ENCODE assay signal across 13 cellular contexts in the genomic region with DNA sequence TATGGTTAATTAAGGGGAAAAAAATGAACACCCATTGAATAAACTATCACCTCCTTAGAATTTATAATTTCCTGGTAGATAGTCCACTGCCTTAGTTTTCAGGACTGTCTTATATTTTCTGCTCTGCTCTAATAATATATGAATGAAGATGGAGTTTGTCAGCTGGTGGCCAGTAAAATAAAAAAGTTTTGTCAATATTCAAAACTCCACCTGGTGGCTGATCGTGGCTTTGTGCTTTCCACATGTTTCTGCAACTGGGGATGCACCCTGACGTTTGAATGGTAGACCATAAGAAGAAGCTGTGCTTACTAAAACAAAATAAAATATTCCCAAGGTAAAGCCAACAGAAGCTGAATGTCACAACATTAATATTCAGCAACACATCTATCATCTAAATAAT.
DNase-seq lines count a peak whose midpoint lies in the region; ATAC-seq and TF ChIP-seq lines count a peak whose summit lies in the region.
"Had no signal": no experiment of that assay in that cellular context is flagged by ENCODE, and none has a peak within 500 bp of the region (broad histone marks: within the 10 kb centered on the region; RNA-seq: fewer than 3 reads in every experiment).

No MANE protein-coding gene starts in this region.

- H3K9me3 ChIP-seq in WERI-Rb-1 (ENCODE audit: severe bottlenecking), result no peaks in the 10 kb centered on the region
- H3K9me3 ChIP-seq in right lobe of liver, result no peaks in the 10 kb centered on the region
- no peaks in the 10 kb centered on the region for H3K9me3 ChIP-seq in gastrocnemius medialis
- no peaks in the 10 kb centered on the region for H3K9me3 ChIP-seq in right atrium auricular region
- H3K9me3 ChIP-seq: esophagus squamous epithelium had no signal

- no peak for TF ChIP-seq POLR2A in right lobe of liver (IDR thresholded peaks at IDR 0.05)
- TF ChIP-seq POLR2A in gastrocnemius medialis (IDR thresholded peaks at IDR 0.05), result no peak

- H3K4me3 ChIP-seq in GM12875 (ENCODE audit: low read depth, low read length), result no peak overlapping the region
- H3K4me3 ChIP-seq in LNCaP clone FGC (ENCODE audit: low read depth, low read length), result no peak overlapping the region
- H3K4me3 ChIP-seq in WERI-Rb-1 (ENCODE audit: low read depth, low read length), result no peak overlapping the region
- H3K4me3 ChIP-seq in right lobe of liver, result no peak overlapping the region
- H3K4me3 ChIP-seq in gastrocnemius medialis, result no peak overlapping the region
- no peak overlapping the region for H3K4me3 ChIP-seq in right atrium auricular region
- H3K4me3 ChIP-seq: esophagus squamous epithelium had no signal

- ATAC-seq in right lobe of liver (no peak), gastrocnemius medialis (no peak), HG02870 (IDR thresholded peaks at IDR 0.05; ENCODE audit: unreplicated experiment) (no peak), HG03432 (IDR thresholded peaks at IDR 0.05; ENCODE audit: unreplicated experiment) (no peak)

- 0 out of 2 replicates have a peak, but pooled peaks have one; percentile 6 for TF ChIP-seq CTCF in GM12875 (IDR thresholded peaks at IDR 0.05; ENCODE audit: borderline replicate concordance, insufficient read depth, low read depth, low read length)
- peak; percentile 50; the same call in 1 of the 2 replicates for TF ChIP-seq CTCF in LNCaP clone FGC (IDR thresholded peaks at IDR 0.05; ENCODE audit: control insufficient read depth, extremely low read depth, insufficient read depth)
- peak; percentile 38 for TF ChIP-seq CTCF in WERI-Rb-1 (IDR thresholded peaks at IDR 0.05; ENCODE audit: low read depth, low read length)
- TF ChIP-seq CTCF in right lobe of liver (IDR thresholded peaks at IDR 0.05), result peak; percentile 11 to 24 (median 16)
- no peak for TF ChIP-seq CTCF in gastrocnemius medialis (IDR thresholded peaks at IDR 0.05 in 4 of 5, conservative IDR thresholded peaks at IDR 0.05 in 1 of 5)
- TF ChIP-seq CTCF in right atrium auricular region (IDR thresholded peaks at IDR 0.05), result peak in 1 of 2 donors; percentile 20

- H3K4me1 ChIP-seq in right lobe of liver (no peaks in the 10 kb centered on the region), gastrocnemius medialis (no peaks in the 10 kb centered on the region), right atrium auricular region (no peaks in the 10 kb centered on the region)
- H3K4me1 ChIP-seq: esophagus squamous epithelium had no signal

- DNase-seq in LNCaP clone FGC (ENCODE audit: low read depth) (peak; percentile 13), WERI-Rb-1 (peak; percentile 7), right lobe of liver (no peak), gastrocnemius medialis (no peak), right atrium auricular region (ENCODE audit: low spot score) (no peak)
- DNase-seq: amygdala, esophagus squamous epithelium, islet precursor cell, NCI-H446 treated with DMSO at 0.1 percent for 48 hours, T-helper 9 cell had no signal

- H3K36me3 ChIP-seq in WERI-Rb-1, result no peaks in the 10 kb centered on the region
- no peaks in the 10 kb centered on the region for H3K36me3 ChIP-seq in right lobe of liver
- H3K36me3 ChIP-seq in gastrocnemius medialis, result no peaks in the 10 kb centered on the region
- H3K36me3 ChIP-seq in right atrium auricular region, result no peaks in the 10 kb centered on the region
- H3K36me3 ChIP-seq: esophagus squamous epithelium had no signal

- in situ Hi-C loops in gastrocnemius medialis (cut with MboI; ENCODE audit: low sequenced_read_pairs in 4 of 4), result no loop called here

- intact Hi-C loops in right lobe of liver (cut with DNase I) (no loop called here), gastrocnemius medialis (cut with DNase I; ENCODE audit: low total_unique reads) (no loop called here)

- peaks cover 22% of the 10 kb centered on the region for H3K27me3 ChIP-seq in WERI-Rb-1 (ENCODE audit: insufficient read depth, low read depth, severe bottlenecking)
- no peaks in the 10 kb centered on the region for H3K27me3 ChIP-seq in right lobe of liver
- no peaks in the 10 kb centered on the region for H3K27me3 ChIP-seq in gastrocnemius medialis
- no peaks in the 10 kb centered on the region for H3K27me3 ChIP-seq in right atrium auricular region
- H3K27me3 ChIP-seq: esophagus squamous epithelium had no signal

- H3K27ac ChIP-seq in WERI-Rb-1 (no peak overlapping the region), right lobe of liver (no peak overlapping the region), gastrocnemius medialis (no peak overlapping the region), right atrium auricular region (no peak overlapping the region)
- H3K27ac ChIP-seq: esophagus squamous epithelium had no signal

- 13% methylated on average over 2 of the region's 2 CpGs for WGBS in right lobe of liver (ENCODE audit: insufficient coverage, low coverage, low lambda C conversion rate, missing lambda C conversion rate)

Comparison
In these comparisons a context has a peak if more than half of its experiments do, and no peak if none do; other contexts are left out.
1. CTCF ChIP-seq: peak in GM12875 (single experiment), LNCaP clone FGC (single experiment), WERI-Rb-1 (single experiment) and right lobe of liver (4 of 4); none in gastrocnemius medialis (0 of 5).
2. DNase-seq: peak in LNCaP clone FGC (single experiment) and WERI-Rb-1 (single experiment); none in right lobe of liver (0 of 3), gastrocnemius medialis (0 of 2) and right atrium auricular region (single experiment).